ENCODE assay signal across 10 cellular contexts in the genomic region with DNA sequence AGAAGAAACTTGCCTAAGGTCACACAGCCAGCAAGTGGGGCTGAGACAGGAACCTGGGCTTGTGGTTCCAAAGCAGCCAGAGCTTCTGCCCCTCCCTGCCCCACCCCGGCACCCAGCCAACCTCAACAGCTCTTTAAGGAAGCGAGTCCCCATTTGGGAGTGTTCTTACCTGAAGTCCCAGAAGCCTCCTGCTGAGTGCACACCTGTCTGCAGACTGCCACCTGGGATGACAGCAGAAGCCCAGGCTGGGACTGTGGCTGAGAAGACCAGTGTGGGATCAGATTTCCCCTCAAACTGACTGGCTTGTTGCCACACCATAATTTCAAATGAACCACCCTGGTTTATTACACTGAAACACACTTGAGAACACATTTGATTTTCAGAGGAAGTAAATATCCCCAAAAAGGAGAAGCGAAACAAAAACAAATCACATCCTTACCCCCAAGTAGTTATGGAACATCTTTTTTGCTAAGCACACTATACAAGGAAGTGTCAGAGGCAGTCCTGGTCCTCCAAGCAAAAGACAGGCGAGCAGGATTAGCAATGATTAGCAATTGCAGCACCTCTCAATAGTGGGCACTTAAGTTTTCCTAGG. TPM values are rescaled to one million over a fixed set of nuclear protein-coding genes. Genes with fewer than 3 reads are reported as not detected.
DNase-seq lines count a peak whose midpoint lies in the region; ATAC-seq lines count a peak whose summit lies in the region.
"Had no signal": no experiment of that assay in that cellular context is flagged by ENCODE, and none has a peak within 500 bp of the region (broad histone marks: within the 10 kb centered on the region; RNA-seq: fewer than 3 reads in every experiment).

No MANE protein-coding gene starts in this region.

- H3K27ac Mint-ChIP-seq in naive B cell = peak overlapping the region; percentile 16 to 84 (median 70)

- peak overlapping the region; percentile 6 to 82 (median 66) for H3K4me3 Mint-ChIP-seq in naive B cell
- H3K4me3 Mint-ChIP-seq: nephron had no signal

- H3K27me3 Mint-ChIP-seq in naive B cell = peaks cover 0 to 5% (median 0%) of the 10 kb centered on the region in 3 donors

- no peaks in the 10 kb centered on the region for H3K36me3 Mint-ChIP-seq in naive B cell

- no peaks in the 10 kb centered on the region for H3K9me3 Mint-ChIP-seq in naive B cell
- H3K9me3 Mint-ChIP-seq: nephron had no signal

- ATAC-seq in GM18511 (IDR thresholded peaks at IDR 0.05; ENCODE audit: unreplicated experiment) (peak; percentile 67), HG03103 (IDR thresholded peaks at IDR 0.05; ENCODE audit: low read depth, unreplicated experiment) (peak; percentile 51), naive B cell (ENCODE audit: low read depth in 2 of 2) (peak; percentile 86 to 87), HG03095 (IDR thresholded peaks at IDR 0.05; ENCODE audit: unreplicated experiment) (no peak)

- DNase-seq in NCI-H69 (lab: John Stamatoyannopoulos, UW) (peak; percentile 98), naive B cell (peak; percentile 79), EL (no peak), mesenteric fat pad (ENCODE audit: low spot score) (no peak)
- no peak for DNase-seq in stimulated activated CD4-positive, alpha-beta T cell treated with anti-CD3 and anti-CD28 coated beads, Interleukin-2, amount 100 ng/mL, for 24 hours
- DNase-seq: T-helper 2 cell had no signal

- peaks cover 56 to 74% (median 64%) of the 10 kb centered on the region in 3 donors for H3K4me1 Mint-ChIP-seq in naive B cell

RNA-seq across cellular contexts. Expression of a gene that starts 6.3 kb away (rescaled TPM):
- polyA plus RNA-seq in naive B cell (ENCODE audit: low read depth in 6 of 6) = 10 to 100 TPM in 5 of 6 donors, 1 to 10 TPM in 1; 7.6 to 43.7 (median 24.5) TPM
- 38.0 TPM for total RNA-seq in mesenteric fat pad

Comparison
In these comparisons a context has a peak if more than half of its experiments do, and no peak if none do; other contexts are left out.
1. DNase-seq: peak in NCI-H69 (single experiment) and naive B cell (single experiment); none in stimulated activated CD4-positive, alpha-beta T cell treated with anti-CD3 and anti-CD28 coated beads, Interleukin-2, amount 100 ng/mL, for 24 hours (0 of 2), EL (single experiment) and mesenteric fat pad (single experiment).